Comparison of ENCODE assay signal across 12 cellular contexts in the genomic region with DNA sequence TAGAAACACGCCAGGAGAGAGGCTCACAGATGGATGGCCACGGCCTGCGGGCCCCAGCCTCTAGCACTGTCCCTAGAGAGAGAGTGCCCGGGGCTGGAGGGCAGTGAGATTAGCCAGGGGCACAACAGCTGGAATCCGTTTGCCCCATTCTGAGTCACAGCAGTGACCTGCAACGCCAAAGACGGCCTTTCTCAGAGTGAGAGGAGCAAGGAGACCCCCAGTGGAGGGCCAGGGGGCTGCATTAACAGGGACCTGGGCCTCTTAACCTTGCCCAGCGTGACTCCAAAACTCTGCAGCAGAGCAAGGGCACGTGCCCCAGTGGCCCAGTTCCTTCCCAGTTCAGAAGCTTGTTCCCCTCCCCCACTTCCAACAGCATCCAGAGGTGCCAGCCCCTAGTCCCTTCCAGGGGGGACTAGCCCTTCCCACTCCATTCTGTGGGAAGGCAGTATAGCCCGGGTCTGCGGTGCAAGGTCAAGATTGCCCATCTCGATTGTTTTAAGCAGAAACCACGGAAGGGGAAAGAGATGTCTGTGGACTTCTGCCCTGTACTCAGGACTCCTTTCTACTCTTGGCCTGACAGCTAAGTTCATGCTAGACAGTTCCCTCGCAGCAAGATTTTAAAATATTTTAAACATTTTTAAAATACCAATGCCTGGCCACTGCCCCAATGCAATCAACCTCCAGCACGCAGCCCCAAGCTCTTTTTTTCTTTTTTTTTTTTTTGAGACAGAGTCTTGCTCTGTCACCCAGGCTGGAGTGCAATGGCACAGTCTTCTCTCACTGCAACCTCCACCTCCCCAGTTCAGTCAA. TPM values are rescaled to one million over a fixed set of nuclear protein-coding genes. Genes with fewer than 3 reads are reported as not detected.
DNase-seq lines count a peak whose midpoint lies in the region; ATAC-seq, FAIRE-seq and TF ChIP-seq lines count a peak whose summit lies in the region.
"Had no signal": no experiment of that assay in that cellular context is flagged by ENCODE, and none has a peak within 500 bp of the region (broad histone marks: within the 10 kb centered on the region; RNA-seq: fewer than 3 reads in every experiment).

No MANE protein-coding gene starts in this region.

- H3K36me3 Mint-ChIP-seq in dendritic cell treated with granulocyte-macrophage colony-stimulating factor and Interleukin-4, amounts not matched to agents 40 ng/mL and 50 ng/mL, for 4 days (ENCODE audit: low read depth) = no peaks in the 10 kb centered on the region
- H3K36me3 Mint-ChIP-seq in neural crest cell (ENCODE audit: low read depth) = no peaks in the 10 kb centered on the region

- no peak overlapping the region for H3K4me3 Mint-ChIP-seq in dendritic cell treated with granulocyte-macrophage colony-stimulating factor and Interleukin-4, amounts not matched to agents 40 ng/mL and 50 ng/mL, for 4 days
- no peak overlapping the region for H3K4me3 Mint-ChIP-seq in neural crest cell

- H3K9me3 Mint-ChIP-seq in dendritic cell treated with granulocyte-macrophage colony-stimulating factor and Interleukin-4, amounts not matched to agents 40 ng/mL and 50 ng/mL, for 4 days = no peaks in the 10 kb centered on the region
- H3K9me3 Mint-ChIP-seq in neural crest cell = no peaks in the 10 kb centered on the region

- no peak for ATAC-seq in HG03378 (IDR thresholded peaks at IDR 0.05; ENCODE audit: unreplicated experiment)

- DNase-seq in CMK (ENCODE audit: low read depth) (peak; percentile 29), HTR-8/SVneo (ENCODE audit: insufficient read length, low spot score) (no peak), neural crest cell (ENCODE audit: low read depth, low spot score) (peak; percentile 60), OCI-M2 (lab: John Stamatoyannopoulos, UW; ENCODE audit: unreplicated experiment) (no peak), H54 (ENCODE audit: insufficient read length, low spot score) (no peak), HPDE6-E6E7 (ENCODE audit: extremely low spot score) (no peak)
- DNase-seq: activated CD4-positive, alpha-beta T cell treated with anti-CD3 and anti-CD28 coated beads for 4 hours; anterior cingulate cortex; GDM1 had no signal

- no peak for TF ChIP-seq POLR2A in H54 (IDR thresholded peaks at IDR 0.05; ENCODE audit: low read depth, low read length)

- intact Hi-C loops in dendritic cell treated with granulocyte-macrophage colony-stimulating factor and Interleukin-4, amounts not matched to agents 40 ng/mL and 50 ng/mL, for 4 days (cut with micrococcal nuclease) = no loop called here

- H3K27me3 Mint-ChIP-seq in dendritic cell treated with granulocyte-macrophage colony-stimulating factor and Interleukin-4, amounts not matched to agents 40 ng/mL and 50 ng/mL, for 4 days = peaks cover 4% of the 10 kb centered on the region
- no peaks in the 10 kb centered on the region for H3K27me3 Mint-ChIP-seq in neural crest cell (ENCODE audit: low read depth)

- peak; percentile 57 for TF ChIP-seq CTCF in neural crest cell (conservative IDR thresholded peaks at IDR 0.05)

- peaks cover 21% of the 10 kb centered on the region for H3K4me1 Mint-ChIP-seq in dendritic cell treated with granulocyte-macrophage colony-stimulating factor and Interleukin-4, amounts not matched to agents 40 ng/mL and 50 ng/mL, for 4 days (ENCODE audit: low read depth)
- H3K4me1 Mint-ChIP-seq in neural crest cell = peaks cover 17% of the 10 kb centered on the region

- FAIRE-seq in HTR-8/SVneo (lab: Jason Lieb, UNC) (peak; percentile 36), H54 (lab: Jason Lieb, UNC) (no peak)
- FAIRE-seq: frontal cortex had no signal

- peak overlapping the region; percentile 43 for H3K27ac Mint-ChIP-seq in dendritic cell treated with granulocyte-macrophage colony-stimulating factor and Interleukin-4, amounts not matched to agents 40 ng/mL and 50 ng/mL, for 4 days
- no peak overlapping the region for H3K27ac Mint-ChIP-seq in neural crest cell (ENCODE audit: unreplicated experiment)

RNA-seq across cellular contexts. Expression of a gene that starts 50.9 kb away (rescaled TPM):
- total RNA-seq in neural crest cell = 67.7 and 69.9 TPM in 2 replicates

Comparison
In these comparisons a context has a peak if more than half of its experiments do, and no peak if none do; other contexts are left out.
1. DNase-seq: peak in CMK (single experiment) and neural crest cell (single experiment); none in HTR-8/SVneo (single experiment), OCI-M2 (single experiment), H54 (single experiment) and HPDE6-E6E7 (single experiment).